In genomic region chr1:44485229-44485932, GRCh38 we compare ENCODE assay signal across 8 cellular contexts.
DNase-seq lines count a peak whose midpoint lies in the region; ATAC-seq and TF ChIP-seq lines count a peak whose summit lies in the region.

No MANE protein-coding gene starts in this region.

- WGBS in smooth muscle cell (ENCODE audit: low lambda C conversion rate): 9% methylated on average over 13 of the region's 13 CpGs
- 43% methylated on average over 13 of the region's 13 CpGs for WGBS in prostate gland

- H3K36me3 Mint-ChIP-seq in immature natural killer cell: no peaks in the 10 kb centered on the region

- no peak overlapping the region for H3K4me3 Mint-ChIP-seq in immature natural killer cell

- peaks cover 2 to 6% (median 2%) of the 10 kb centered on the region in 3 donors for H3K27me3 Mint-ChIP-seq in immature natural killer cell (ENCODE audit: low read depth in 3 of 3)

- H3K4me1 ChIP-seq in fibroblast of lung (ENCODE audit: control insufficient read depth, extremely low read depth, insufficient read depth, low read length) (peaks cover 2% of the 10 kb centered on the region), smooth muscle cell (ENCODE audit: low read depth) (peaks cover 28% of the 10 kb centered on the region), prostate gland (replicated peaks) (no peaks in the 10 kb centered on the region)

- DNase-seq in HPDE6-E6E7 (ENCODE audit: extremely low spot score): peak; percentile 20
- DNase-seq in RWPE1 (ENCODE audit: low spot score): peak; percentile 75
- peak; percentile 86 to 88 for DNase-seq in fibroblast of lung (ENCODE audit: low read depth in 2 of 2)
- no peak for DNase-seq in smooth muscle cell (lab: John Stamatoyannopoulos, UW; ENCODE audit: unreplicated experiment)
- DNase-seq in prostate gland (ENCODE audit: low spot score): no peak
- DNase-seq in immature natural killer cell: no peak

- H2AFZ ChIP-seq in fibroblast of lung (ENCODE audit: low read length) (no peak overlapping the region), smooth muscle cell (ENCODE audit: low read depth) (peak overlapping the region; percentile 5)

- no peaks in the 10 kb centered on the region for H3K4me1 Mint-ChIP-seq in immature natural killer cell

- POLR2A ChIA-PET in RWPE1 (lab: Yijun Ruan, JAX; ENCODE audit: low non-redundant PET): no interaction called here

- no peak overlapping the region for H3K27ac ChIP-seq in RWPE1
- no peak overlapping the region for H3K27ac ChIP-seq in fibroblast of lung (ENCODE audit: insufficient read depth, low read length)
- H3K27ac ChIP-seq in smooth muscle cell (ENCODE audit: low read depth): peak overlapping the region; percentile 91
- H3K27ac ChIP-seq in prostate gland: peak overlapping the region in 1 of 2 donors; percentile 6

- H3K9me3 Mint-ChIP-seq in immature natural killer cell: no peaks in the 10 kb centered on the region

- H3K9me3 ChIP-seq in fibroblast of lung (ENCODE audit: control insufficient read depth, insufficient read depth, low read depth, low read length) (no peaks in the 10 kb centered on the region), smooth muscle cell (replicated peaks; ENCODE audit: low read depth) (no peaks in the 10 kb centered on the region), prostate gland (no peaks in the 10 kb centered on the region)

- no peaks in the 10 kb centered on the region for H3K79me2 ChIP-seq in fibroblast of lung (ENCODE audit: control insufficient read depth, insufficient read depth, low read length)
- H3K79me2 ChIP-seq in smooth muscle cell (ENCODE audit: low read depth): no peaks in the 10 kb centered on the region

- ATAC-seq in HG02884 (IDR thresholded peaks at IDR 0.05; ENCODE audit: unreplicated experiment): no peak
- ATAC-seq in GM19023 (IDR thresholded peaks at IDR 0.05; ENCODE audit: unreplicated experiment): no peak

- H3K9ac ChIP-seq in fibroblast of lung (ENCODE audit: insufficient read depth, low read length): no peak overlapping the region
- H3K9ac ChIP-seq in smooth muscle cell (ENCODE audit: low read depth): peak overlapping the region; percentile 84

- H3K4me2 ChIP-seq in fibroblast of lung (ENCODE audit: extremely low read depth, insufficient read depth, low read length): no peak overlapping the region
- peak overlapping the region; percentile 81 for H3K4me2 ChIP-seq in smooth muscle cell

- H3K4me3 ChIP-seq in fibroblast of lung (replicated peaks in 1 of 4; ENCODE audit: control extremely low read depth in 1 of 4, insufficient read depth in 1 of 4, low read depth in 3 of 4, low read length in 4 of 4) (no peak overlapping the region), smooth muscle cell (peak overlapping the region; percentile 26), prostate gland (no peak overlapping the region)

- CTCF ChIA-PET in RWPE1 (lab: Yijun Ruan, JAX): interaction anchor here (0.6 to 1.9 kb wide), 2 partner anchors 11 to 1383 kb away, joined by 3 to 6 read pairs; no protein-coding TSS in a partner anchor

- TF ChIP-seq CTCF in RWPE1 (conservative IDR thresholded peaks at IDR 0.05; ENCODE audit: low read depth) (no peak), fibroblast of lung (conservative IDR thresholded peaks at IDR 0.05 in 1 of 2, IDR thresholded peaks at IDR 0.05 in 1 of 2; ENCODE audit: low read depth in 1 of 2, low read length in 2 of 2) (no peak), smooth muscle cell (IDR thresholded peaks at IDR 0.05; ENCODE audit: borderline replicate concordance, insufficient read depth, poor library complexity, severe bottlenecking) (no peak), prostate gland (IDR thresholded peaks at IDR 0.05) (no peak)

- peaks cover 6% of the 10 kb centered on the region for H3F3A ChIP-seq in smooth muscle cell (ENCODE audit: low read depth)

- no peak for TF ChIP-seq POLR2A in prostate gland (IDR thresholded peaks at IDR 0.05)

- intact Hi-C loops in prostate gland (cut with DNase I): no loop called here

- H3K27me3 ChIP-seq in fibroblast of lung (ENCODE audit: control insufficient read depth, insufficient read depth, low read length) (peaks cover 4% of the 10 kb centered on the region), smooth muscle cell (ENCODE audit: low read depth) (no peaks in the 10 kb centered on the region), prostate gland (replicated peaks; ENCODE audit: insufficient read depth) (no peaks in the 10 kb centered on the region)

- H4K20me1 ChIP-seq in fibroblast of lung (ENCODE audit: control insufficient read depth, extremely low read depth, insufficient read depth, low read length) (no peaks in the 10 kb centered on the region), smooth muscle cell (ENCODE audit: low read depth) (no peaks in the 10 kb centered on the region)

- H3K27ac Mint-ChIP-seq in immature natural killer cell: no peak overlapping the region

- H3K36me3 ChIP-seq in fibroblast of lung (ENCODE audit: control insufficient read depth, insufficient read depth, low read length) (no peaks in the 10 kb centered on the region), smooth muscle cell (ENCODE audit: low read depth) (no peaks in the 10 kb centered on the region), prostate gland (no peaks in the 10 kb centered on the region)

Comparison
In these comparisons a context has a peak if more than half of its experiments do, and no peak if none do; other contexts are left out.
1. DNase-seq: peak in HPDE6-E6E7 (single experiment), RWPE1 (single experiment) and fibroblast of lung (2 of 2); none in smooth muscle cell (single experiment), prostate gland (single experiment) and immature natural killer cell (0 of 3).